Comparison of ENCODE assay signal across 12 cellular contexts in genomic region chr17:46043606-46044005, GRCh38. TPM values are rescaled to one million over a fixed set of nuclear protein-coding genes. Genes with fewer than 3 reads are reported as not detected.
DNase-seq lines count a peak whose midpoint lies in the region; ATAC-seq, FAIRE-seq and TF ChIP-seq lines count a peak whose summit lies in the region.
"Had no signal": no experiment of that assay in that cellular context is flagged by ENCODE, and none has a peak within 500 bp of the region (broad histone marks: within the 10 kb centered on the region; RNA-seq: fewer than 3 reads in every experiment).

No MANE protein-coding gene starts in this region.

- no peak overlapping the region for H2AFZ ChIP-seq in HepG2 (ENCODE audit: low read length)

- H3K4me3 ChIP-seq in HepG2 (replicated peaks in 1 of 3; ENCODE audit: insufficient read depth in 1 of 3, low read depth in 2 of 3, low read length in 3 of 3) (no peak overlapping the region), right lobe of liver (no peak overlapping the region), dorsolateral prefrontal cortex (peak overlapping the region in 1 of 59 donors; percentile 1), vagina (no peak overlapping the region)
- H3K4me3 ChIP-seq: K562 had no signal

- H3K4me3 Mint-ChIP-seq in nephron = no peak overlapping the region

- TF ChIP-seq CTCF in HepG2 (CRISPR knock-in tag; IDR thresholded peaks at IDR 0.05) (no peak), right lobe of liver (IDR thresholded peaks at IDR 0.05) (no peak), dorsolateral prefrontal cortex (IDR thresholded peaks at IDR 0.05 in 54 of 56, conservative IDR thresholded peaks at IDR 0.05 in 2 of 56; ENCODE audit: low read depth in 1 of 56, partially characterized antibody in 56 of 56) (no peak), nephron (IDR thresholded peaks at IDR 0.05; ENCODE audit: unreplicated experiment in 3 of 3) (no peak), vagina (IDR thresholded peaks at IDR 0.05) (no peak)

- CTCF ChIA-PET in HepG2 (lab: Yijun Ruan, JAX; ENCODE audit: low intra/inter-chr PET ratio, low total read pairs) = interaction anchor here (1.2 to 2.9 kb wide), 5 partner anchors 18 to 169 kb away, joined by 3 to 37 read pairs (median 6); partner anchors contain the start of gene KANSL1

- TF ChIP-seq RAD21 in HepG2 (CRISPR knock-in tag; IDR thresholded peaks at IDR 0.05) = no peak

- intact Hi-C loops in HepG2 (cut with micrococcal nuclease; ENCODE audit: unreplicated experiment) (loop anchor here (1.0 kb wide), 2 partner anchors 41 to 149 kb away; no protein-coding TSS in a partner anchor), right lobe of liver (cut with DNase I) (loop anchor here in 1 of 2 donors (10.0 kb wide), 2 partner anchors 141 to 171 kb away; no protein-coding TSS in a partner anchor), dorsolateral prefrontal cortex (cut with DNase I) (loop anchor here (1.0 to 10.0 kb wide), 4 partner anchors 41 to 399 kb away; partner anchors contain the start of gene KANSL1 (in 1 of the 2)), vagina (cut with DNase I) (no loop called here), cardiac septum (cut with DNase I) (loop anchor here (1.0 to 5.0 kb wide), 2 partner anchors 150 to 169 kb away; partner anchors contain the start of gene KANSL1)

- H4K20me1 ChIP-seq in HepG2 (ENCODE audit: insufficient read depth, low read length) = 0 out of 2 replicates have a peak, but pooled peaks cover 4% of the 10 kb centered on the region

- POLR2A ChIA-PET in HepG2 (lab: Yijun Ruan, JAX) = no interaction called here

- TF ChIP-seq POLR2A in HepG2 (IDR thresholded peaks at IDR 0.05; ENCODE audit: insufficient read depth in 1 of 2, low read depth in 2 of 2, low read length in 2 of 2) = no peak
- no peak for TF ChIP-seq POLR2A in right lobe of liver (IDR thresholded peaks at IDR 0.05)
- no peak for TF ChIP-seq POLR2A in vagina (IDR thresholded peaks at IDR 0.05)

- H3K4me1 Mint-ChIP-seq in nephron = peaks cover 27% of the 10 kb centered on the region

- peaks cover 12% of the 10 kb centered on the region; the same call in 1 of the 2 replicates for H3K4me1 ChIP-seq in HepG2 (ENCODE audit: insufficient read depth, low read length)
- H3K4me1 ChIP-seq in right lobe of liver = peaks cover 0 to 31% (median 10%) of the 10 kb centered on the region in 4 donors
- peaks cover 29% of the 10 kb centered on the region for H3K4me1 ChIP-seq in vagina

- no peak for TF ChIP-seq EP300 in HepG2 (IDR thresholded peaks at IDR 0.05; ENCODE audit: low read depth in 2 of 2, low read length in 2 of 2)
- TF ChIP-seq EP300 in HepG2 (CRISPR knock-in tag; IDR thresholded peaks at IDR 0.05; ENCODE audit: borderline replicate concordance) = no peak

- H3K36me3 ChIP-seq in HepG2 (replicated peaks in 1 of 2; ENCODE audit: control insufficient read depth in 1 of 2, insufficient read depth in 2 of 2, low read length in 2 of 2) (peaks cover 43 to 86% of the 10 kb centered on the region in 2 experiments), right lobe of liver (peaks cover 0 to 40% (median 13%) of the 10 kb centered on the region in 4 donors), vagina (peaks cover 0 to 43% of the 10 kb centered on the region in 2 donors)

- peak overlapping the region; percentile 43 to 50 (median 50) for H3K27ac Mint-ChIP-seq in nephron

- DNase-seq in HepG2 (ENCODE audit: low spot score) (no peak), right lobe of liver (no peak), dorsolateral prefrontal cortex (no peak), vagina (ENCODE audit: extremely low spot score in 2 of 2) (no peak), cardiac septum (ENCODE audit: low spot score) (no peak), dermis blood vessel endothelial cell (no peak)
- DNase-seq in stimulated activated CD4-positive, alpha-beta T cell treated with anti-CD3 and anti-CD28 coated beads, Interleukin-4, amount 100 ng/mL, for 24 hours = no peak
- DNase-seq: NCI-H1417 treated with DMSO at 0.1 percent for 48 hours had no signal

- 98% methylated on average over 3 of the region's 3 CpGs for WGBS in HepG2 (ENCODE audit: low lambda C conversion rate)
- WGBS in right lobe of liver (ENCODE audit: insufficient coverage, low coverage, low lambda C conversion rate, missing lambda C conversion rate) = 94% methylated on average over 3 of the region's 3 CpGs

- no peak overlapping the region for H3K27ac ChIP-seq in HepG2 (ENCODE audit: extremely low read length, insufficient read depth, low read length)
- H3K27ac ChIP-seq in right lobe of liver = no peak overlapping the region
- peak overlapping the region in 47 of 59 donors; percentile 14 to 81 (median 52) for H3K27ac ChIP-seq in dorsolateral prefrontal cortex
- H3K27ac ChIP-seq in vagina = peak overlapping the region; percentile 44

- H3K36me3 Mint-ChIP-seq in nephron (ENCODE audit: low read depth) = peaks cover 71% of the 10 kb centered on the region

- no TSS peak for BruUV-seq in HepG2 (replicated peaks; lab: Mats Ljungman, UMichigan)

- ATAC-seq in HepG2 (no peak), right lobe of liver (no peak)

- H3K9me3 Mint-ChIP-seq in nephron = no peaks in the 10 kb centered on the region
- H3K9me3 Mint-ChIP-seq: neural crest cell had no signal

- H3K79me2 ChIP-seq in HepG2 (ENCODE audit: insufficient read depth, low read length) = peaks cover 3% of the 10 kb centered on the region

- no peaks in the 10 kb centered on the region for H3K27me3 Mint-ChIP-seq in nephron (ENCODE audit: low read depth)

- in situ Hi-C loops in HepG2 (cut with HindIII; ENCODE audit: extremely low pct_ligation_motif_present, low pct_unique_long_range_greater_than_20kb) = loop anchor here (5.0 kb wide), 1 partner anchor 41 kb away; no protein-coding TSS in a partner anchor

- H3K9me3 ChIP-seq in HepG2 (ENCODE audit: low read length) (no peaks in the 10 kb centered on the region), right lobe of liver (no peaks in the 10 kb centered on the region), vagina (no peaks in the 10 kb centered on the region)

- H3K27me3 ChIP-seq in HepG2 (ENCODE audit: control insufficient read depth in 1 of 2, insufficient read depth in 2 of 2, low read length in 2 of 2) (no peaks in the 10 kb centered on the region), right lobe of liver (no peaks in the 10 kb centered on the region), dorsolateral prefrontal cortex (no peaks in the 10 kb centered on the region), vagina (no peaks in the 10 kb centered on the region)

- no peak for FAIRE-seq in HepG2 (lab: Jason Lieb, UNC)

- no peak overlapping the region for H3K4me2 ChIP-seq in HepG2 (ENCODE audit: low read depth, low read length)

- no peak overlapping the region for H3K9ac ChIP-seq in HepG2 (ENCODE audit: insufficient read depth, low read depth, low read length)

TF ChIP-seq in HepG2, 621 proteins besides CTCF, POLR2A, EP300 and RAD21 (continues in another document):
- no peak for TF ChIP-seq YEATS4 (CRISPR knock-in tag; IDR thresholded peaks at IDR 0.05; ENCODE audit: borderline replicate concordance)
- TF ChIP-seq GFI1 (CRISPR knock-in tag; IDR thresholded peaks at IDR 0.05; ENCODE audit: borderline replicate concordance) = no peak
- 0 out of 2 replicates have a peak, but pooled peaks have one; percentile 0 for TF ChIP-seq ZMYM4 (CRISPR knock-in tag; IDR thresholded peaks at IDR 0.05)

RNA-seq across cellular contexts. Expression of gene STH, which starts 44.6 kb away (rescaled TPM):
- total RNA-seq in HepG2 (2016; rRNA removed; fragmentation: Illumina TruSeq; extraction: Trizol) = not detected in 2 replicates
- not detected in 2 replicates for total RNA-seq in HepG2 (2016; cell fraction: cytosol; rRNA removed; fragmentation: Illumina TruSeq; extraction: Trizol; ENCODE audit: low read depth)
- not detected in 2 replicates for total RNA-seq in HepG2 (2016; cell fraction: insoluble cytoplasmic fraction; rRNA removed; fragmentation: Illumina TruSeq; extraction: Trizol)
- not detected in 2 replicates for total RNA-seq in HepG2 (2016; cell fraction: membrane; rRNA removed; fragmentation: Illumina TruSeq; extraction: Trizol)
- not detected in 2 replicates for total RNA-seq in HepG2 (2016; cell fraction: nucleus; rRNA removed; fragmentation: Illumina TruSeq; extraction: Trizol)
- polyA plus RNA-seq in HepG2 (2011; rRNA removed) = 0.37 TPM in 1 of 2 replicates, not detected in the other
- not detected in 2 replicates for polyA plus RNA-seq in HepG2 (2011; cell fraction: cytosol; rRNA removed)
- polyA plus RNA-seq in HepG2 (2011; cell fraction: nucleus; rRNA removed) = not detected in 2 replicates
- not detected in 2 replicates for polyA plus RNA-seq in HepG2 (2012)
- not detected in 2 replicates for polyA plus RNA-seq in HepG2 (2016; cell fraction: cytosol; fragmentation: Illumina TruSeq; extraction: Trizol; ENCODE audit: low read depth)
- polyA plus RNA-seq in HepG2 (2016; cell fraction: insoluble cytoplasmic fraction; fragmentation: Illumina TruSeq; extraction: Trizol; ENCODE audit: low read depth) = not detected in 2 replicates
- not detected in 2 replicates for polyA plus RNA-seq in HepG2 (2016; cell fraction: membrane; fragmentation: Illumina TruSeq; extraction: Trizol; ENCODE audit: low read depth)
- not detected in 2 replicates for polyA plus RNA-seq in HepG2 (2016; cell fraction: nucleus; fragmentation: Illumina TruSeq; extraction: Trizol; ENCODE audit: insufficient read depth, low read depth)
- polyA minus RNA-seq in HepG2 (2011; rRNA and poly(A)+ RNA removed; ENCODE audit: low replicate concordance) = 0.78 TPM in 1 of 2 replicates, not detected in the other
- not detected in 2 replicates for polyA minus RNA-seq in HepG2 (2011; cell fraction: cytosol; rRNA and poly(A)+ RNA removed)
- polyA minus RNA-seq in HepG2 (2011; cell fraction: nucleus; rRNA and poly(A)+ RNA removed) = not detected in 2 replicates
- not detected for total RNA-seq in right lobe of liver
- 10 to 100 TPM in 84 of 120 experiments, 1 to 10 TPM in 36; 1.8 to 35.0 (median 12.2) TPM for total RNA-seq in dorsolateral prefrontal cortex
- total RNA-seq in vagina = not detected
- not detected for total RNA-seq in cardiac septum
- not detected in 2 replicates for total RNA-seq in dermis blood vessel endothelial cell
- total RNA-seq: Daoy, K562, neural crest cell had no signal
- polyA plus RNA-seq: K562 had no signal

Comparison
In these comparisons a context has a peak if more than half of its experiments do, and no peak if none do; other contexts are left out.
1. H3K27ac ChIP-seq: peak in dorsolateral prefrontal cortex (47 of 59) and vagina (single experiment); none in HepG2 (single experiment) and right lobe of liver (0 of 3).